ENCODE assay signal across 22 cellular contexts in the genomic region with DNA sequence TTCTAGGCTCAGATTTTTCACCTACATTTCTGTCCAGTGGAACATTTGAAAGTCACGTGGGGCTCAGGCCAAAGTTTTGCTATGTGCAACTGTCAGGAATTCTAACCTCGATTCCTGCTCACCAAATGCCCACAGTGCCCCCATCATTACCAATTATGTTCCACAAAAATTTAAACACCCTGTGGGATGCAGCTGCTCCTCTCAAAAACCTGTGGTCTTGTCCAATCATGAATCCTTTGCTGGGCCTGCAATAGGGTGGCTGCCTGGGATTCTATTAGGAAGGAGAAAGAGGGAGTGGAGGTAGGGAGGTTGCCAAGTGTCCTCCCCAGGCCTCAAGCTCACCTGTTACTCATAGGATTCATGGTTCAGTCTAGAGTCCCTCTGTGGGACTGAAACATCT.
"Had no signal": no experiment of that assay in that cellular context is flagged by ENCODE, and none has a peak within 500 bp of the region (broad histone marks: within the 10 kb centered on the region; RNA-seq: fewer than 3 reads in every experiment).

No MANE protein-coding gene starts in this region.

- ATAC-seq: K562 had no signal

- H3K27me3 ChIP-seq: SJSA1 had no signal

- H3K27ac ChIP-seq: HL-60, KMS-11, SJSA1 had no signal

- DNase-seq: Kasumi-1, MM.1S, NCI-H1092 treated with DMSO at 0.1 percent for 48 hours, NCI-H1436 treated with DMSO at 0.1 percent for 48 hours, NCI-H1694, NCI-H187 treated with DMSO at 0.1 percent for 48 hours, NCI-H2029 treated with DMSO at 0.1 percent for 48 hours, NCI-H345, NCI-H524, NCI-H774, Right ventricle myocardium superior, RPMI8226, SIG-M5, SK-N-SH, SW 1271 had no signal

- H3K36me3 ChIP-seq: SJSA1 had no signal

- H3K27ac Mint-ChIP-seq: IgD-negative memory B cell had no signal

- FAIRE-seq: HTR-8/SVneo, K562, RCC 7860 had no signal

- H3K4me2 ChIP-seq: KMS-11, SK-N-SH had no signal

- H3K9me3 ChIP-seq: SJSA1, SK-N-SH had no signal

- H3K36me3 Mint-ChIP-seq: IgD-negative memory B cell had no signal

- H3K9me3 Mint-ChIP-seq: IgD-negative memory B cell had no signal

- H3K9ac ChIP-seq: KMS-11, SK-N-SH had no signal

- H3K4me3 ChIP-seq: K562, SJSA1 had no signal
